In genomic region chr6:29419516-29419915, GRCh38 we compare ENCODE assay signal across 19 cellular contexts. TPM values are rescaled to one million over a fixed set of nuclear protein-coding genes. Genes with fewer than 3 reads are reported as not detected.
A peak's percentile ranks its signal among the peaks of the same experiment; 100 is the strongest.
DNase-seq lines count a peak whose midpoint lies in the region; ATAC-seq and TF ChIP-seq lines count a peak whose summit lies in the region.
"Had no signal": no experiment of that assay in that cellular context is flagged by ENCODE, and none has a peak within 500 bp of the region (broad histone marks: within the 10 kb centered on the region; RNA-seq: fewer than 3 reads in every experiment).

No MANE protein-coding gene starts in this region.

- H3K27me3 ChIP-seq in mesendoderm (ENCODE audit: insufficient read depth, low read length, poor library complexity): no peaks in the 10 kb centered on the region
- H3K27me3 ChIP-seq: MG63 had no signal

- no peak overlapping the region for H3K27ac ChIP-seq in mesendoderm (ENCODE audit: low read depth, low read length)

- H3K27ac Mint-ChIP-seq in chondrocyte (ENCODE audit: unreplicated experiment): peak overlapping the region; percentile 93

- H3K36me3 ChIP-seq in mesendoderm (ENCODE audit: control insufficient read depth, insufficient read depth, low read length): no peaks in the 10 kb centered on the region
- H3K36me3 ChIP-seq: MG63 had no signal

- H4K8ac ChIP-seq in mesendoderm (ENCODE audit: low read depth, low read length): no peak overlapping the region

- H3K9ac ChIP-seq in mesendoderm (ENCODE audit: low read length): no peak overlapping the region

- peaks cover 31% of the 10 kb centered on the region for H3K4me1 Mint-ChIP-seq in chondrocyte (ENCODE audit: low read depth)

- no peak overlapping the region for H3K4me3 ChIP-seq in mesendoderm (ENCODE audit: low read length)
- H3K4me3 ChIP-seq: MG63 had no signal

- ATAC-seq in GM18909 (IDR thresholded peaks at IDR 0.05; ENCODE audit: poor library complexity, unreplicated experiment) (no peak), GM18505 (IDR thresholded peaks at IDR 0.05; ENCODE audit: unreplicated experiment) (no peak)

- peaks cover 3% of the 10 kb centered on the region for H3K27me3 Mint-ChIP-seq in chondrocyte (ENCODE audit: low read depth)

- no peaks in the 10 kb centered on the region for H3K79me1 ChIP-seq in mesendoderm (ENCODE audit: low read length)

- no peak overlapping the region for H3K18ac ChIP-seq in mesendoderm (ENCODE audit: low read length)

- H3K36me3 Mint-ChIP-seq in chondrocyte (ENCODE audit: low read depth): no peaks in the 10 kb centered on the region

- no peak overlapping the region for H3K23ac ChIP-seq in mesendoderm (ENCODE audit: low read length)

- no peak overlapping the region for H2BK5ac ChIP-seq in mesendoderm (ENCODE audit: low read length)

- H3K4me1 ChIP-seq in mesendoderm (ENCODE audit: control insufficient read depth, low read depth, low read length): no peaks in the 10 kb centered on the region

- H2AK5ac ChIP-seq in mesendoderm (ENCODE audit: low read length): no peak overlapping the region

- peak overlapping the region; percentile 20 for H3K4me3 Mint-ChIP-seq in chondrocyte (ENCODE audit: unreplicated experiment)

- H3K4me2 ChIP-seq in mesendoderm (ENCODE audit: low read length): no peak overlapping the region

- in situ Hi-C loops in ACHN (cut with HindIII; ENCODE audit: low pct_ligation_motif_present, low pct_unique_long_range_greater_than_20kb, low sequenced_read_pairs): no loop called here

- no peak overlapping the region for H2BK120ac ChIP-seq in mesendoderm (ENCODE audit: low read depth, low read length)

- DNase-seq in COLO829 (ENCODE audit: low spot score) (peak; percentile 84), M059J (ENCODE audit: low read depth) (peak; percentile 3), chondrocyte (ENCODE audit: low spot score) (no peak), mesendoderm (peak; percentile 11), ACHN (no peak)
- DNase-seq in stimulated activated naive CD4-positive, alpha-beta T cell (lab: John Stamatoyannopoulos, UW): no peak
- DNase-seq: C1 segment of cervical spinal cord; DMS 273 treated with DMSO at 0.1 percent for 48 hours; MG63; NCI-H1092; NCI-H446; NCI-H69; NK-92 treated with Interleukin-12 subunit alpha and Interleukin-12 subunit beta, amount 100 ng/mL, for 24 hours; RPMI8226 had no signal

- no peak for TF ChIP-seq POLR2A in GM18505 (IDR thresholded peaks at IDR 0.05; ENCODE audit: borderline replicate concordance, extremely low read depth, insufficient read depth, insufficient read length)

- no peak for TF ChIP-seq CTCF in chondrocyte (IDR thresholded peaks at IDR 0.05)

- peaks cover 3% of the 10 kb centered on the region for H3K9me3 Mint-ChIP-seq in chondrocyte (ENCODE audit: low read depth)

- no CpG with 5 or more reads among the region's 3 CpGs for WGBS in mesendoderm (ENCODE audit: extremely low coverage, insufficient coverage, low lambda C conversion rate)

- no peak overlapping the region for H3K56ac ChIP-seq in mesendoderm (ENCODE audit: low read length)

- H3K79me2 ChIP-seq in mesendoderm (ENCODE audit: control insufficient read depth, insufficient read depth, low read length): no peaks in the 10 kb centered on the region

- H4K5ac ChIP-seq in mesendoderm (ENCODE audit: low read length): no peak overlapping the region

- no peak overlapping the region for H3K4ac ChIP-seq in mesendoderm (ENCODE audit: low read depth, low read length)

- H2BK15ac ChIP-seq in mesendoderm (replicated peaks; ENCODE audit: low read depth): no peak overlapping the region

RNA-seq across cellular contexts. Expression of gene OR12D1, which starts 4.8 kb away (rescaled TPM):
- not detected in 2 replicates for total RNA-seq in M059J (2014; rRNA removed; shearing (Covaris generic))
- total RNA-seq in chondrocyte: not detected in 3 replicates
- polyA plus RNA-seq in mesendoderm (2013, experiment 1 of 2): not detected
- not detected for polyA plus RNA-seq in mesendoderm (2013, experiment 2 of 2)
- total RNA-seq: H4, HT-29, OCI-LY7 had no signal

RNA-seq across cellular contexts. Expression of gene OR10C1, which starts 19.6 kb away (rescaled TPM):
- not detected in 2 replicates for total RNA-seq in M059J (2014; rRNA removed; shearing (Covaris generic))
- not detected in 3 replicates for total RNA-seq in chondrocyte
- polyA plus RNA-seq in mesendoderm (2013, experiment 1 of 2): not detected
- polyA plus RNA-seq in mesendoderm (2013, experiment 2 of 2): not detected
- total RNA-seq: H4, HT-29, OCI-LY7 had no signal

RNA-seq across cellular contexts. Expression of gene OR12D2, which starts 24.1 kb away (rescaled TPM):
- total RNA-seq in M059J (2014; rRNA removed; shearing (Covaris generic)): not detected in 2 replicates
- not detected in 3 replicates for total RNA-seq in chondrocyte
- not detected for polyA plus RNA-seq in mesendoderm (2013, experiment 1 of 2)
- not detected for polyA plus RNA-seq in mesendoderm (2013, experiment 2 of 2)
- total RNA-seq: H4, HT-29, OCI-LY7 had no signal

RNA-seq across cellular contexts. Expression of gene OR11A1, which starts 37.4 kb away (rescaled TPM):
- not detected in 2 replicates for total RNA-seq in M059J (2014; rRNA removed; shearing (Covaris generic))
- total RNA-seq in chondrocyte: not detected in 3 replicates
- polyA plus RNA-seq in mesendoderm (2013, experiment 1 of 2): not detected
- not detected for polyA plus RNA-seq in mesendoderm (2013, experiment 2 of 2)
- total RNA-seq: H4, HT-29, OCI-LY7 had no signal

RNA-seq across cellular contexts. Expression of gene OR2H1, which starts 37.4 kb away (rescaled TPM):
- not detected in 2 replicates for total RNA-seq in M059J (2014; rRNA removed; shearing (Covaris generic))
- not detected in 3 replicates for total RNA-seq in chondrocyte
- polyA plus RNA-seq in mesendoderm (2013, experiment 1 of 2): not detected
- polyA plus RNA-seq in mesendoderm (2013, experiment 2 of 2): not detected
- total RNA-seq: H4, HT-29, OCI-LY7 had no signal

Comparison
In these comparisons a context has a peak if more than half of its experiments do, and no peak if none do; other contexts are left out.
1. DNase-seq: peak in COLO829 (single experiment), M059J (single experiment) and mesendoderm (single experiment); none in chondrocyte (single experiment), stimulated activated naive CD4-positive, alpha-beta T cell (0 of 6) and ACHN (single experiment).